Comparison of ENCODE assay signal across 1 cellular context in the genomic region with DNA sequence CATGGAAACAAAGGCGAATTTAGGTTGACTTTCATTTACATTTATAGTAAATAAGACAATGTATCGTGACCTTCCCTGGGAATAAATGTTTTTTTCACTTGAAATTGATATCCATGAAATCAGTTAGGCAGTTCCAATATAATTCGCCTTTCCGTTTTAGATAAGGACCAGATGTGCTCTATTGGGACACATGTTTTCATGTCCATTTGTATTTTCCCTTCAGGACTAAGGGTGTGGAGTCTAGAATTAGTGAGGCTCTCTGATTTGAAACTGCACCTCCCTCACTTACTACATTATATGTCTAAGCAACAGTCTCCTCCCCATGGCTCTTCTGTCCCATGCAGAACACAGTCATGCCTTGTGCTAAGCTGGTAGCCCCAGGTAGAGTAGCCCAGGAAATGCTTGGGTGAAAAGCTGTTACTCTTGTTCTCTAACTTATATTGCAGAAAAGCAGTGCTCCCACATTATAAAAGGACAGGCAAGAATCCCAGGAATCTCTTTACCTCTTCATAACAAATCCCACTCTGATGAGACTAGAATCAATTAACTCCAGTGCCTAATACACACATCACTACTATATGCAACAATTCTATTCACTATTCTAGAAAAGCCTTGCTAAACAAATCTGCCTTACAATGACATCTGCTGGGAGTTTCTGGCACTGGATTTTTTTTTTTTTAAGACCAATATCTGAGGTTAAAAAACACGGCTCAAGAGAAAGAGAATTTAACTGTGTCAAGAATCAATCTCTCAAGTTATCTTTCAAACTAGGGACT.
TF ChIP-seq lines count a peak whose summit lies in the region.

No MANE protein-coding gene starts in this region.

TF ChIP-seq in HEK293, 187 proteins besides CTCF, POLR2A, EP300 and RAD21 (continued from another document):
- TF ChIP-seq PRDM4 (tag by site-specific recombination; IDR thresholded peaks at IDR 0.05) (no peak), ZNF654 (tag by site-specific recombination; IDR thresholded peaks at IDR 0.05; ENCODE audit: low read depth) (peak; percentile 20; the same call in 1 of the 2 replicates), ZNF354C (tag by site-specific recombination; IDR thresholded peaks at IDR 0.05; ENCODE audit: borderline replicate concordance, low read depth) (no peak)
